In the genomic region with DNA sequence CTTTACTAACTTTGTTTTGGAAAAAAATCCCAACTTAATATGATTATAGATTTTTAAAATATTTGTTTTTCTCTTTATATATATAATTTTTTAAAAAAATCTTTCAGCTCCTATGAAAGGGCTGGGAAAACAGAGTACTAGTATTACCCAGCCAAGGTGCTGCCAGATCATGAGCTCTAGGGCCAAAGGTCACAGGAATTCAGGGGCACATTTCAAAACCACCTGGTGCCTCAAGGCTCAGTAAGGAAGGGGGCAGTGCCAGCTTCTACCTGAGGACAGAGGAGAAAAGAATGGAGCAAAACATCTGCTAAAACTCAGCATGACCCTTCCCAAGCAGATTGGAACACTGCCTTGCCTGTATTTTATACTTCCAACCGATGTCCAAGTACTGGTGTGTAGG, we compare ENCODE assay signal across 33 cellular contexts.
"Had no signal": no experiment of that assay in that cellular context is flagged by ENCODE, and none has a peak within 500 bp of the region (broad histone marks: within the 10 kb centered on the region; RNA-seq: fewer than 3 reads in every experiment).

No MANE protein-coding gene starts in this region.

- ATAC-seq: activated CD4-positive, CD25-positive, alpha-beta regulatory T cell treated with anti-CD3 and anti-CD28 coated beads, Interleukin-2, amount 50 U/mL, for 24 hours; activated CD8-positive, alpha-beta T cell treated with anti-CD3 and anti-CD28 coated beads for 36 hours; activated T-cell treated with anti-CD3 and anti-CD28 coated beads, Interleukin-2, amount 50 U/mL, for 4 hours; activated T-helper 17 cell treated with anti-CD3 and anti-CD28 coated beads, Interleukin-2, amount 50 U/mL, for 72 hours; gastroesophageal sphincter; T-helper 17 cell had no signal

- H3K4me3 ChIP-seq: breast epithelium, cardiac muscle cell, colonic mucosa, esophagus squamous epithelium, gastroesophageal sphincter had no signal

- H3K27ac Mint-ChIP-seq: activated B cell treated with CpG ODN at 0.5 μM for 24 hours; activated CD8-positive, alpha-beta T cell treated with anti-CD3 and anti-CD28 coated beads for 36 hours; activated naive CD8-positive, alpha-beta T cell; activated T-helper 17 cell treated with anti-CD3 and anti-CD28 coated beads, Interleukin-2, amount 50 U/mL, for 72 hours; brain; T-helper 17 cell; T-helper 2 cell treated with Interferon-gamma antibody and Interleukin-4, amounts not matched to agents 5 μg/mL and 100 μg/mL, for 36 hours had no signal

- DNase-seq: activated B cell treated with CpG ODN at 0.5 μM for 24 hours; activated CD4-positive, alpha-beta T cell treated with anti-CD3 and anti-CD28 coated beads for 48 hours; activated CD4-positive, alpha-beta T cell treated with anti-CD3 and anti-CD28 coated beads, Interleukin-2, amount 50 U/mL, for 1 hour; activated CD4-positive, alpha-beta T cell treated with anti-CD3 and anti-CD28 coated beads, Interleukin-2, amount 50 U/mL, for 48 hours; activated CD8-positive, alpha-beta memory T cell treated with anti-CD3 and anti-CD28 coated beads for 24 hours; activated CD8-positive, alpha-beta T cell treated with anti-CD3 and anti-CD28 coated beads for 36 hours; activated effector memory CD4-positive, alpha-beta T cell treated with Interleukin-2 at 50 U/mL for 16 hours; activated gamma-delta T cell treated with Interleukin-2 at 50 U/mL for 16 hours; activated naive CD4-positive, alpha-beta T cell treated with anti-CD3 and anti-CD28 coated beads, Interleukin-2, amount 50 U/mL, for 16 hours; activated naive CD4-positive, alpha-beta T cell treated with Interleukin-2 at 50 U/mL for 16 hours; activated T-cell treated with anti-CD3 and anti-CD28 coated beads, Interleukin-2, amount 50 U/mL, for 4 hours; amniotic stem cell; anterior cingulate cortex; central memory CD4-positive, alpha-beta T cell; cerebellar nuclear complex; colonic mucosa; effector CD8-positive, alpha-beta T cell; esophagus squamous epithelium; foreskin melanocyte; T-helper 1 cell; T-helper 17 cell; T1000; WERI-Rb-1 had no signal

- H3K9me3 Mint-ChIP-seq: activated B cell treated with CpG ODN at 0.5 μM for 24 hours; activated CD8-positive, alpha-beta T cell treated with anti-CD3 and anti-CD28 coated beads for 36 hours; activated T-cell treated with anti-CD3 and anti-CD28 coated beads, Interleukin-2, amount 50 U/mL, for 4 hours; T-helper 2 cell treated with Interferon-gamma antibody and Interleukin-4, amounts not matched to agents 5 μg/mL and 100 μg/mL, for 36 hours had no signal

- H3K9me3 ChIP-seq: breast epithelium, colonic mucosa, esophagus squamous epithelium, gastroesophageal sphincter had no signal

- H3K4me1 Mint-ChIP-seq: activated B cell treated with CpG ODN at 0.5 μM for 24 hours; activated T-helper 17 cell treated with anti-CD3 and anti-CD28 coated beads, Interleukin-2, amount 50 U/mL, for 72 hours; brain; T-helper 17 cell had no signal

- H3K36me3 Mint-ChIP-seq: activated naive CD8-positive, alpha-beta T cell had no signal

- H3K36me3 ChIP-seq: breast epithelium, cardiac muscle cell, colonic mucosa, esophagus squamous epithelium, gastroesophageal sphincter, WERI-Rb-1 had no signal

- H3K27me3 ChIP-seq: breast epithelium, cardiac muscle cell, colonic mucosa, esophagus squamous epithelium, gastroesophageal sphincter had no signal

- H3K27ac ChIP-seq: breast epithelium, cardiac muscle cell, colonic mucosa, epithelial cell of prostate, esophagus squamous epithelium, gastroesophageal sphincter, WERI-Rb-1 had no signal

- H3K4me3 Mint-ChIP-seq: activated B cell treated with CpG ODN at 0.5 μM for 24 hours; activated CD8-positive, alpha-beta T cell treated with anti-CD3 and anti-CD28 coated beads for 36 hours; activated naive CD8-positive, alpha-beta T cell; activated T-cell treated with anti-CD3 and anti-CD28 coated beads, Interleukin-2, amount 50 U/mL, for 4 hours; activated T-helper 17 cell treated with anti-CD3 and anti-CD28 coated beads, Interleukin-2, amount 50 U/mL, for 72 hours; brain; T-helper 17 cell; T-helper 2 cell treated with Interferon-gamma antibody and Interleukin-4, amounts not matched to agents 5 μg/mL and 100 μg/mL, for 36 hours had no signal

- FAIRE-seq: endothelial cell of umbilical vein had no signal

- H3K4me1 ChIP-seq: breast epithelium, colonic mucosa, esophagus squamous epithelium, gastroesophageal sphincter had no signal

- H3K27me3 Mint-ChIP-seq: activated B cell treated with CpG ODN at 0.5 μM for 24 hours; activated CD8-positive, alpha-beta T cell treated with anti-CD3 and anti-CD28 coated beads for 36 hours; activated naive CD8-positive, alpha-beta T cell; brain had no signal
